ENCODE assay signal across 20 cellular contexts in the genomic region with DNA sequence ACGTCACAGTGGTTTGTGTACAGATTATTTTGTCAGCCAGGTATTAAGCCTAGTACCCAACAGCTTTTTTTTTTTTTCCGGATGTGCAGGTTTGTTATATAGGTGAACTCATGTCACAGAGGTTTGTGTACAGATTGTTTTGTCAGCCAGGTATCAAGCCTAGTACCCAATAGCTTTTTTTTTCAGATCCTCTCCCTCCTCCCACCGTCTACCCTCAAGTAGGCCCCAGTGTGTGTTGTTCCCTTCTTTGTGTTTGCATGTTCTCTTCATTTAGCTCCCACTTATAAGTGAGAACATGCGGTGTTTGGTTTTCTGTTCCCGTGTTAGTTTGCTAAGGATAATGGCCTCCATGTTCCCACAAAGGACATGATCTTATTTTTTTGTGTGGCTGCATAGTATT. TPM values are rescaled to one million over a fixed set of nuclear protein-coding genes. Genes with fewer than 3 reads are reported as not detected.
A peak's percentile ranks its signal among the peaks of the same experiment; 100 is the strongest.
DNase-seq lines count a peak whose midpoint lies in the region; ATAC-seq and TF ChIP-seq lines count a peak whose summit lies in the region.
"Had no signal": no experiment of that assay in that cellular context is flagged by ENCODE, and none has a peak within 500 bp of the region (broad histone marks: within the 10 kb centered on the region; RNA-seq: fewer than 3 reads in every experiment).

No MANE protein-coding gene starts in this region.

- H3K9me3 ChIP-seq in SK-N-MC (ENCODE audit: low read depth, low read length), result no peaks in the 10 kb centered on the region
- H3K9me3 ChIP-seq: A549, Caco-2, HAP-1 had no signal

- H3K27ac ChIP-seq in SK-N-MC, result peak overlapping the region; percentile 42
- H3K27ac ChIP-seq: 22Rv1, A549, C4-2B, GM23248 had no signal

- no peak overlapping the region; the same call in 1 of the 2 replicates for H3K4me3 ChIP-seq in SK-N-MC
- H3K4me3 ChIP-seq: A549, GM23248, HAP-1 had no signal

- peak; percentile 19 for DNase-seq in DMS153 (lab: John Stamatoyannopoulos, UW)
- no peak for DNase-seq in DMS153 treated with DMSO at 0.1 percent for 48 hours (lab: John Stamatoyannopoulos, UW; ENCODE audit: unreplicated experiment)
- DNase-seq in NCI-H2029 (lab: John Stamatoyannopoulos, UW), result peak; percentile 56
- DNase-seq in SK-N-MC (ENCODE audit: low read depth, low spot score), result no peak
- no peak for DNase-seq in progenitor cell of endocrine pancreas (ENCODE audit: low spot score, unreplicated experiment)
- no peak for DNase-seq in KG1 (lab: John Stamatoyannopoulos, UW)
- DNase-seq: AML-193; Caco-2; CD4-positive, alpha-beta T cell; DMS53; DND-41; EL; GM23248 had no signal

- no peak overlapping the region for H3K4me3 Mint-ChIP-seq in progenitor cell of endocrine pancreas (ENCODE audit: low read depth)
- H3K4me3 Mint-ChIP-seq: CD4-positive, alpha-beta T cell; IgD-negative memory B cell had no signal

- no peak overlapping the region for H3K9ac ChIP-seq in SK-N-MC (ENCODE audit: insufficient read length)
- H3K9ac ChIP-seq: GM23248 had no signal

- ATAC-seq in HG03565 (IDR thresholded peaks at IDR 0.05; ENCODE audit: unreplicated experiment), result no peak
- ATAC-seq in HG03342 (IDR thresholded peaks at IDR 0.05; ENCODE audit: unreplicated experiment), result no peak

- peaks cover 13% of the 10 kb centered on the region for H3K4me1 Mint-ChIP-seq in progenitor cell of endocrine pancreas (ENCODE audit: low read depth)

- H3K36me3 Mint-ChIP-seq in progenitor cell of endocrine pancreas (ENCODE audit: insufficient read depth), result no peaks in the 10 kb centered on the region

- no peaks in the 10 kb centered on the region for H3K27me3 Mint-ChIP-seq in progenitor cell of endocrine pancreas
- H3K27me3 Mint-ChIP-seq: CD4-positive, alpha-beta T cell; IgD-negative memory B cell had no signal

- peak overlapping the region; percentile 80 for H3K27ac Mint-ChIP-seq in progenitor cell of endocrine pancreas
- H3K27ac Mint-ChIP-seq: CD4-positive, alpha-beta T cell; IgD-negative memory B cell had no signal

- H3K9me3 Mint-ChIP-seq in progenitor cell of endocrine pancreas (ENCODE audit: low read depth), result no peaks in the 10 kb centered on the region
- H3K9me3 Mint-ChIP-seq: CD4-positive, alpha-beta T cell; IgD-negative memory B cell had no signal

- no peak for TF ChIP-seq CTCF in progenitor cell of endocrine pancreas (IDR thresholded peaks at IDR 0.05; ENCODE audit: unreplicated experiment)

- no peaks in the 10 kb centered on the region for H3K36me3 ChIP-seq in SK-N-MC (ENCODE audit: insufficient read depth, low read length)
- H3K36me3 ChIP-seq: HAP-1 had no signal

RNA-seq across cellular contexts. Expression of a gene that starts 19.9 kb away (rescaled TPM):
- 39.9 and 40.0 TPM in 2 replicates for total RNA-seq in progenitor cell of endocrine pancreas

Comparison
In these comparisons a context has a peak if more than half of its experiments do, and no peak if none do; other contexts are left out.
1. DNase-seq: peak in DMS153 (single experiment) and NCI-H2029 (single experiment); none in DMS153 treated with DMSO at 0.1 percent for 48 hours (single experiment), SK-N-MC (single experiment), progenitor cell of endocrine pancreas (single experiment) and KG1 (single experiment).